Comparison of ENCODE assay signal across 12 cellular contexts in the genomic region with DNA sequence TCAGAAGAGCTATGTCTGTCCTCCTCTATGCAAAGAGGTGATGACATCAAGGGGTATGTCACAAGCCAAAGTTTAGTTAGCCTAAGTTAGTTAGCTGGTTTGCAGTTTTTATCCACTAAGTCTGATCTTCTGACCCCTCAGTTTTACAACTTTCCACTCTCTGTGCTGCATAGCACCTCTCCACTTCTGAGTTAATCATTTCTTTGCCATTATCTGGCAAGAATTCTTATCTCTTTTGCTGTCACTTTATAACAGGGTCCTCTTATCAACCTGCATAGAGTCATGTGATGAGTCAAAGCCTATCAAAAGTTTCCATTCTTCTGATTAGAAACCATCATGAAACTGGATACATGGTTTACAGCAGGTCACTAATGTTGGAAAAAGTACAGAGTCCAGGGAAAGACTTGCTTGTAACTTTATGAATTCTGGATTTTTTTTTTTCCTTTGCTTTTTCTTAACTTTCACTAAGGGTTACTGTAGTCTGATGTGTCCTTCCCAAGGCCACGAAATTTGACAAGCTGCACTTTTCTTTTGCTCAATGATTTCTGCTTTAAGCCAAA. TPM values are rescaled to one million over a fixed set of nuclear protein-coding genes. Genes with fewer than 3 reads are reported as not detected.
DNase-seq lines count a peak whose midpoint lies in the region; ATAC-seq, FAIRE-seq and TF ChIP-seq lines count a peak whose summit lies in the region.
"Had no signal": no experiment of that assay in that cellular context is flagged by ENCODE, and none has a peak within 500 bp of the region (broad histone marks: within the 10 kb centered on the region; RNA-seq: fewer than 3 reads in every experiment).

A gene (plus strand): TSS at position 447 of the 560 bp plus-strand sequence. CDS start 138 bp downstream, outside the sequence.

- H3F3A ChIP-seq in smooth muscle cell (ENCODE audit: low read depth), result no peaks in the 10 kb centered on the region

- H4K20me1 ChIP-seq in smooth muscle cell (ENCODE audit: low read depth), result no peaks in the 10 kb centered on the region

- intact Hi-C loops in activated CD4-positive, alpha-beta T cell treated with anti-CD3 and anti-CD28 coated beads for 36 hours (cut with DNase I, micrococcal nuclease), result no loop called here
- intact Hi-C loops in activated T-helper 2 cell treated with anti-CD3 and anti-CD28 coated beads, Interferon-gamma antibody, Interleukin-2, Interleukin-4, amounts not matched to agents 10 μg/mL and 5 μg/mL and 100 μg/mL, durations not matched to agents 14 hours and 24 hours and 36 hours (cut with micrococcal nuclease), result no loop called here

- no peak for DNase-seq in activated CD4-positive, alpha-beta T cell treated with anti-CD3 and anti-CD28 coated beads for 36 hours
- no peak for DNase-seq in activated CD4-positive, alpha-beta T cell treated with anti-CD3 and anti-CD28 coated beads, Interleukin-2, amount 50 U/mL, for 1 hour
- DNase-seq in activated T-helper 2 cell treated with anti-CD3 and anti-CD28 coated beads, Interferon-gamma antibody, Interleukin-2, Interleukin-4, amounts not matched to agents 10 μg/mL and 5 μg/mL and 100 μg/mL, durations not matched to agents 14 hours and 24 hours and 36 hours (ENCODE audit: low spot score), result no peak
- DNase-seq in smooth muscle cell (lab: John Stamatoyannopoulos, UW; ENCODE audit: unreplicated experiment) (no peak), cerebellum (ENCODE audit: low spot score) (no peak), C1 segment of cervical spinal cord (lab: John Stamatoyannopoulos, UW) (no peak)
- DNase-seq: ACHN; amygdala; GF-D8; stimulated activated CD8-positive, alpha-beta memory T cell treated with anti-CD3 and anti-CD28 coated beads, Interleukin-4, amount 100 ng/mL, for 48 hours had no signal

- POLR2A ChIA-PET in activated CD4-positive, alpha-beta T cell treated with anti-CD3 and anti-CD28 coated beads for 36 hours (lab: Charles Lee), result no interaction called here

- WGBS in smooth muscle cell (ENCODE audit: low lambda C conversion rate), result 86% methylated on average over 1 of the region's 1 CpG

- peak within 1 kb of the TSS; percentile 98 for H3K4me2 ChIP-seq in smooth muscle cell

- peak; percentile 93 for FAIRE-seq in islet of Langerhans (lab: Jason Lieb, UNC)

- H3K27ac Mint-ChIP-seq in activated CD4-positive, alpha-beta T cell treated with anti-CD3 and anti-CD28 coated beads for 36 hours, result no peak within 1 kb of the TSS
- no peak within 1 kb of the TSS for H3K27ac Mint-ChIP-seq in activated T-helper 2 cell treated with anti-CD3 and anti-CD28 coated beads, Interferon-gamma antibody, Interleukin-2, Interleukin-4, amounts not matched to agents 10 μg/mL and 5 μg/mL and 100 μg/mL, durations not matched to agents 14 hours and 24 hours and 36 hours

- H3K9ac ChIP-seq in smooth muscle cell (ENCODE audit: low read depth), result no peak within 1 kb of the TSS

- no peaks in the 10 kb centered on the region for H3K36me3 ChIP-seq in smooth muscle cell (ENCODE audit: low read depth)

- peak within 1 kb of the TSS; percentile 99 for H2AFZ ChIP-seq in smooth muscle cell (ENCODE audit: low read depth)

- H3K9me3 Mint-ChIP-seq in activated CD4-positive, alpha-beta T cell treated with anti-CD3 and anti-CD28 coated beads for 36 hours (ENCODE audit: low read depth), result no peaks in the 10 kb centered on the region
- H3K9me3 Mint-ChIP-seq in activated T-helper 2 cell treated with anti-CD3 and anti-CD28 coated beads, Interferon-gamma antibody, Interleukin-2, Interleukin-4, amounts not matched to agents 10 μg/mL and 5 μg/mL and 100 μg/mL, durations not matched to agents 14 hours and 24 hours and 36 hours, result no peaks in the 10 kb centered on the region

- peaks cover 49% of the 10 kb centered on the region for H3K27me3 Mint-ChIP-seq in activated CD4-positive, alpha-beta T cell treated with anti-CD3 and anti-CD28 coated beads for 36 hours
- peaks cover 59% of the 10 kb centered on the region for H3K27me3 Mint-ChIP-seq in activated T-helper 2 cell treated with anti-CD3 and anti-CD28 coated beads, Interferon-gamma antibody, Interleukin-2, Interleukin-4, amounts not matched to agents 10 μg/mL and 5 μg/mL and 100 μg/mL, durations not matched to agents 14 hours and 24 hours and 36 hours (ENCODE audit: low read depth)

- CTCF ChIA-PET in activated CD4-positive, alpha-beta T cell treated with anti-CD3 and anti-CD28 coated beads for 36 hours (lab: Charles Lee), result no interaction called here

- peaks cover 68% of the 10 kb centered on the region for H3K27me3 ChIP-seq in smooth muscle cell (ENCODE audit: low read depth)

- peaks cover 10% of the 10 kb centered on the region for H3K4me1 Mint-ChIP-seq in activated CD4-positive, alpha-beta T cell treated with anti-CD3 and anti-CD28 coated beads for 36 hours
- peaks cover 3% of the 10 kb centered on the region for H3K4me1 Mint-ChIP-seq in activated T-helper 2 cell treated with anti-CD3 and anti-CD28 coated beads, Interferon-gamma antibody, Interleukin-2, Interleukin-4, amounts not matched to agents 10 μg/mL and 5 μg/mL and 100 μg/mL, durations not matched to agents 14 hours and 24 hours and 36 hours (ENCODE audit: low read depth)

- H3K79me2 ChIP-seq in smooth muscle cell (ENCODE audit: low read depth), result no peaks in the 10 kb centered on the region

- no peaks in the 10 kb centered on the region for H3K36me3 Mint-ChIP-seq in activated CD4-positive, alpha-beta T cell treated with anti-CD3 and anti-CD28 coated beads for 36 hours (ENCODE audit: low read depth)
- no peaks in the 10 kb centered on the region for H3K36me3 Mint-ChIP-seq in activated T-helper 2 cell treated with anti-CD3 and anti-CD28 coated beads, Interferon-gamma antibody, Interleukin-2, Interleukin-4, amounts not matched to agents 10 μg/mL and 5 μg/mL and 100 μg/mL, durations not matched to agents 14 hours and 24 hours and 36 hours (ENCODE audit: low read depth)

- TF ChIP-seq CTCF in smooth muscle cell (IDR thresholded peaks at IDR 0.05; ENCODE audit: borderline replicate concordance, insufficient read depth, poor library complexity, severe bottlenecking), result no peak

- ATAC-seq in activated CD4-positive, alpha-beta T cell treated with anti-CD3 and anti-CD28 coated beads for 36 hours, result no peak
- ATAC-seq in GM21619 (IDR thresholded peaks at IDR 0.05; ENCODE audit: unreplicated experiment), result no peak

- no peak within 1 kb of the TSS for H3K27ac ChIP-seq in smooth muscle cell (ENCODE audit: low read depth)

- H3K9me3 ChIP-seq in smooth muscle cell (replicated peaks; ENCODE audit: low read depth), result no peaks in the 10 kb centered on the region

- H3K4me3 Mint-ChIP-seq in activated CD4-positive, alpha-beta T cell treated with anti-CD3 and anti-CD28 coated beads for 36 hours, result peak within 1 kb of the TSS; percentile 62
- peak within 1 kb of the TSS; percentile 51 for H3K4me3 Mint-ChIP-seq in activated T-helper 2 cell treated with anti-CD3 and anti-CD28 coated beads, Interferon-gamma antibody, Interleukin-2, Interleukin-4, amounts not matched to agents 10 μg/mL and 5 μg/mL and 100 μg/mL, durations not matched to agents 14 hours and 24 hours and 36 hours (ENCODE audit: low read depth)

- peak within 1 kb of the TSS; percentile 73 for H3K4me3 ChIP-seq in smooth muscle cell

- H3K4me1 ChIP-seq in smooth muscle cell (ENCODE audit: low read depth), result peaks cover 7% of the 10 kb centered on the region

RNA-seq across cellular contexts. Expression of the gene that starts here (rescaled TPM):
- not detected for total RNA-seq in activated CD4-positive, alpha-beta T cell treated with anti-CD3 and anti-CD28 coated beads for 36 hours
- not detected in 2 replicates for total RNA-seq in activated T-helper 2 cell treated with anti-CD3 and anti-CD28 coated beads, Interferon-gamma antibody, Interleukin-2, Interleukin-4, amounts not matched to agents 10 μg/mL and 5 μg/mL and 100 μg/mL, durations not matched to agents 14 hours and 24 hours and 36 hours
- total RNA-seq in smooth muscle cell (0.22 and 0.36 TPM in 2 replicates), cerebellum (1.2 TPM)
- 0.14 and 0.18 TPM in 2 replicates for polyA plus RNA-seq in smooth muscle cell
